8 cellular contexts compared by ENCODE assay signal in the genomic region with DNA sequence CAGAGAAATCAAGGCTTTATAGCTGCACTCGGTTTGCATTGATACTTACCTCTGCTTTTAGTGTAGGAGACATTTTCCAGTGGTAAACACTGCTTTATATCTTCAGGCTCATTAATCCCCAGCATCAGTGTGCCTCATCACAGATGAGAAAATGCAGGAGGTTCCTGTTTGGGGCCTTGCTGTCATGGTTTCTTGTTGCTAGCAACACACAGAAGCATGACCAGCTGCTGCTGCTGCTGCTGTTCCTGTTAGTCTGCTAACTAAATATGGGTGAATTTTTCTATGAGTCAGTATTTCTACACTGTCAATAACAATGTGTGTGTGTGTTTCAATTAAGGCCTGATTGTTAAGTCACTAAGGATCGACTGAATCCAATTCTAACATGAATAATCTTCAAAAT.
DNase-seq lines count a peak whose midpoint lies in the region; ATAC-seq and TF ChIP-seq lines count a peak whose summit lies in the region.

No MANE protein-coding gene starts in this region.

- H3K27me3 ChIP-seq in HAP-1 (ENCODE audit: low read depth): no peaks in the 10 kb centered on the region

- DNase-seq in ACHN (peak; percentile 61), NCI-H82 treated with DMSO at 0.1 percent for 48 hours (lab: John Stamatoyannopoulos, UW; ENCODE audit: unreplicated experiment) (peak; percentile 23), choroid plexus epithelial cell (ENCODE audit: low read depth) (peak; percentile 97), mucosa of descending colon (peak in 2 of 3 donors; percentile 27 to 33), HAP-1 (ENCODE audit: low spot score in 2 of 2) (no peak), putamen (ENCODE audit: low spot score) (no peak)

- H3K4me1 ChIP-seq in mucosa of descending colon (ENCODE audit: low read depth): no peaks in the 10 kb centered on the region
- peaks cover 10% of the 10 kb centered on the region for H3K4me1 ChIP-seq in HAP-1

- H3K9me3 ChIP-seq in mucosa of descending colon (no peaks in the 10 kb centered on the region), HAP-1 (no peaks in the 10 kb centered on the region; the same call in 1 of the 2 replicates)

- intact Hi-C loops in mucosa of descending colon (cut with DNase I, micrococcal nuclease): loop anchor here in 1 of 2 donors (10.0 kb wide), 1 partner anchor 95 kb away; no protein-coding TSS in a partner anchor

- in situ Hi-C loops in ACHN (cut with HindIII; ENCODE audit: low pct_ligation_motif_present, low pct_unique_long_range_greater_than_20kb, low sequenced_read_pairs) (loop anchor here (25.0 kb wide), 1 partner anchor 98 kb away; the partner anchor contains the start of gene RGS1), HAP-1 (cut with MboI; ENCODE audit: low sequenced_read_pairs) (no loop called here)

- ATAC-seq in GM18498 (IDR thresholded peaks at IDR 0.05; ENCODE audit: unreplicated experiment) (peak; percentile 80), HG03060 (IDR thresholded peaks at IDR 0.05; ENCODE audit: low read depth, unreplicated experiment) (peak; percentile 77), mucosa of descending colon (peak; percentile 78)

- no peak for TF ChIP-seq CTCF in choroid plexus epithelial cell (conservative IDR thresholded peaks at IDR 0.05; ENCODE audit: low read depth, low read length)
- no peak for TF ChIP-seq CTCF in mucosa of descending colon (IDR thresholded peaks at IDR 0.05)

- H3K4me3 ChIP-seq in choroid plexus epithelial cell (ENCODE audit: low read depth, low read length) (no peak overlapping the region), mucosa of descending colon (no peak overlapping the region), HAP-1 (no peak overlapping the region)

- H3K36me3 ChIP-seq in mucosa of descending colon (ENCODE audit: low read depth): no peaks in the 10 kb centered on the region
- no peaks in the 10 kb centered on the region for H3K36me3 ChIP-seq in HAP-1 (replicated peaks)

Comparison
In these comparisons a context has a peak if more than half of its experiments do, and no peak if none do; other contexts are left out.
1. DNase-seq: peak in ACHN (single experiment), NCI-H82 treated with DMSO at 0.1 percent for 48 hours (single experiment), choroid plexus epithelial cell (single experiment) and mucosa of descending colon (2 of 3); none in HAP-1 (0 of 2) and putamen (single experiment).
2. Peak in every context shown above with its lines, with median percentiles within 50 percentile points of each other: ATAC-seq.